Comparison of ENCODE assay signal across 16 cellular contexts in genomic region chr20:4233520-4233919, GRCh38. TPM values are rescaled to one million over a fixed set of nuclear protein-coding genes. Genes with fewer than 3 reads are reported as not detected.
DNase-seq lines count a peak whose midpoint lies in the region; ATAC-seq, FAIRE-seq and TF ChIP-seq lines count a peak whose summit lies in the region.
"Had no signal": no experiment of that assay in that cellular context is flagged by ENCODE, and none has a peak within 500 bp of the region (broad histone marks: within the 10 kb centered on the region; RNA-seq: fewer than 3 reads in every experiment).

No MANE protein-coding gene starts in this region.

- no peak overlapping the region for H3K27ac Mint-ChIP-seq in MCF 10A (ENCODE audit: low read depth, unreplicated experiment)
- H3K27ac Mint-ChIP-seq: endodermal cell; natural killer cell treated with Interleukin-12 subunit alpha and Interleukin-12 subunit beta and Interleukin-15 and Interleukin-18, amount 100 ng/mL, for 72 hours had no signal

- dilution Hi-C loops in mammary epithelial cell (cut with HindIII; ENCODE audit: low sequenced_read_pairs) = loop anchor here (5.0 kb wide), 1 partner anchor 74 kb away; no protein-coding TSS in a partner anchor

- H3K9me1 ChIP-seq in K562 (ENCODE audit: control insufficient read depth, insufficient read depth, low read length) = no peaks in the 10 kb centered on the region

- no peaks in the 10 kb centered on the region for H3K27me3 ChIP-seq in mammary epithelial cell (ENCODE audit: insufficient read depth, low read length)
- no peaks in the 10 kb centered on the region for H3K27me3 ChIP-seq in Karpas-422 (ENCODE audit: low read length)
- peaks cover 4 to 15% of the 10 kb centered on the region in 2 experiments; a peak in 3 of 5 replicates for H3K27me3 ChIP-seq in K562 (ENCODE audit: control insufficient read depth in 2 of 2, insufficient read depth in 2 of 2, low read length in 2 of 2)
- no peaks in the 10 kb centered on the region for H3K27me3 ChIP-seq in stomach smooth muscle (ENCODE audit: control insufficient read depth in 1 of 2, insufficient read depth in 2 of 2, low read length in 2 of 2)

- intact Hi-C loops in MCF 10A (cut with micrococcal nuclease) (no loop called here), mammary epithelial cell (cut with micrococcal nuclease) (no loop called here), K562 (cut with micrococcal nuclease) (no loop called here), sciatic nerve (cut with DNase I) (no loop called here)

- in situ Hi-C loops in mammary epithelial cell (cut with MboI; ENCODE audit: low sequenced_read_pairs in 2 of 2) = no loop called here
- in situ Hi-C loops in K562 (cut with MboI) = no loop called here

- CTCF ChIA-PET in MCF 10A (lab: Yijun Ruan, JAX) (interaction anchor here (1.4 kb wide), 1 partner anchor 10 kb away, joined by 3 read pairs; no protein-coding TSS in a partner anchor), mammary epithelial cell (lab: Charles Lee; ENCODE audit: low non-redundant PET) (no interaction called here), K562 (lab: Yijun Ruan, JAX; ENCODE audit: low intra/inter-chr PET ratio) (no interaction called here)

- H3K4me3 Mint-ChIP-seq in MCF 10A (ENCODE audit: unreplicated experiment) = no peak overlapping the region
- H3K4me3 Mint-ChIP-seq: endodermal cell; natural killer cell treated with Interleukin-12 subunit alpha and Interleukin-12 subunit beta and Interleukin-15 and Interleukin-18, amount 100 ng/mL, for 72 hours had no signal

- no peak overlapping the region for H3K4me3 ChIP-seq in mammary epithelial cell (replicated peaks in 1 of 3; ENCODE audit: insufficient read depth in 1 of 3, low read depth in 2 of 3, low read length in 3 of 3)
- H3K4me3 ChIP-seq in Karpas-422 (ENCODE audit: low read length) = no peak overlapping the region
- H3K4me3 ChIP-seq in K562 = no peak overlapping the region
- H3K4me3 ChIP-seq in stomach smooth muscle (ENCODE audit: low read length in 2 of 2) = peak overlapping the region in 1 of 2 donors; percentile 15
- H3K4me3 ChIP-seq: HAP-1, lung, transverse colon had no signal

- TF ChIP-seq RAD21 in K562 (CRISPR knock-in tag; conservative IDR thresholded peaks at IDR 0.05 in 1 of 2, IDR thresholded peaks at IDR 0.05 in 1 of 2) = peak in 1 of 2 experiments; percentile 44; a peak in 2 of 4 replicates

- POLR2A ChIA-PET in MCF 10A (lab: Yijun Ruan, JAX) (interaction anchor here (0.8 to 1.0 kb wide), 2 partner anchors 8 to 40 kb away, joined by 3 to 5 read pairs; no protein-coding TSS in a partner anchor), K562 (lab: Yijun Ruan, JAX) (interaction anchor here (0.6 kb wide), 1 partner anchor 404 kb away, joined by 3 read pairs; no protein-coding TSS in a partner anchor)

- H3K36me3 ChIP-seq in mammary epithelial cell (ENCODE audit: insufficient read depth, low read length) = no peaks in the 10 kb centered on the region
- no peaks in the 10 kb centered on the region for H3K36me3 ChIP-seq in Karpas-422 (ENCODE audit: insufficient read depth, low read length)
- H3K36me3 ChIP-seq in K562 (ENCODE audit: control insufficient read depth, insufficient read depth, low read length) = no peaks in the 10 kb centered on the region
- no peaks in the 10 kb centered on the region for H3K36me3 ChIP-seq in stomach smooth muscle (ENCODE audit: control insufficient read depth in 2 of 2, insufficient read depth in 2 of 2, low read length in 2 of 2)
- H3K36me3 ChIP-seq: HAP-1, transverse colon had no signal

- DNase-seq in MCF 10A (ENCODE audit: unreplicated experiment) = no peak
- DNase-seq in mammary epithelial cell = no peak
- peak; percentile 60 for DNase-seq in Karpas-422
- peak in 3 of 4 experiments; percentile 22 to 37 (median 37) for DNase-seq in K562 (ENCODE audit: extremely low read depth in 1 of 4, low spot score in 3 of 4)
- no peak for DNase-seq in sciatic nerve (ENCODE audit: low spot score)
- DNase-seq: activated naive CD4-positive, alpha-beta T cell treated with anti-CD3 and anti-CD28 coated beads, Interleukin-2, amount 50 U/mL, for 16 hours; endodermal cell; NCI-H1417; stimulated activated CD4-positive, alpha-beta T cell treated with anti-CD3 and anti-CD28 coated beads, Interleukin-1b, Interleukin-23, amount 100 ng/mL, for 48 hours; transverse colon had no signal

- no peak for TF ChIP-seq EP300 in K562 (IDR thresholded peaks at IDR 0.05; ENCODE audit: low read length)

- TF ChIP-seq POLR2A in K562 (conservative IDR thresholded peaks at IDR 0.05) = no peak

- BruUV-seq in MCF 10A (replicated peaks; lab: Mats Ljungman, UMichigan) (no TSS peak), mammary epithelial cell (replicated peaks; lab: Mats Ljungman, UMichigan) (no TSS peak), K562 (replicated peaks; lab: Mats Ljungman, UMichigan) (no TSS peak)

- H2AFZ ChIP-seq in mammary epithelial cell (ENCODE audit: low read depth, low read length) = no peak overlapping the region
- no peak overlapping the region for H2AFZ ChIP-seq in Karpas-422 (ENCODE audit: low read length)
- no peak overlapping the region for H2AFZ ChIP-seq in K562 (ENCODE audit: low read depth, low read length)

- FAIRE-seq in K562 (lab: Jason Lieb, UNC) = no peak

- TF ChIP-seq CTCF in MCF 10A (IDR thresholded peaks at IDR 0.05; ENCODE audit: unreplicated experiment) (peak; percentile 20), mammary epithelial cell (conservative IDR thresholded peaks at IDR 0.05 in 1 of 2, IDR thresholded peaks at IDR 0.05 in 1 of 2; ENCODE audit: extremely low read depth in 1 of 2, insufficient read depth in 1 of 2, low read depth in 1 of 2, low read length in 2 of 2) (peak in 1 of 2 donors; percentile 26), K562 (IDR thresholded peaks at IDR 0.05 in 2 of 3, conservative IDR thresholded peaks at IDR 0.05 in 1 of 3; ENCODE audit: insufficient read depth in 2 of 3, low read depth in 1 of 3, low read length in 3 of 3) (peak; percentile 41 to 44 (median 42))

- H3K9me3 Mint-ChIP-seq in MCF 10A (ENCODE audit: unreplicated experiment) = peaks cover 1% of the 10 kb centered on the region
- H3K9me3 Mint-ChIP-seq: endodermal cell; natural killer cell treated with Interleukin-12 subunit alpha and Interleukin-12 subunit beta and Interleukin-15 and Interleukin-18, amount 100 ng/mL, for 72 hours had no signal

- no peaks in the 10 kb centered on the region for H3K9me2 ChIP-seq in Karpas-422 (replicated peaks; ENCODE audit: insufficient read depth, low read length)

- H3K36me3 Mint-ChIP-seq in MCF 10A (ENCODE audit: insufficient read depth, unreplicated experiment) = no peaks in the 10 kb centered on the region
- H3K36me3 Mint-ChIP-seq: natural killer cell treated with Interleukin-12 subunit alpha and Interleukin-12 subunit beta and Interleukin-15 and Interleukin-18, amount 100 ng/mL, for 72 hours had no signal

- no peaks in the 10 kb centered on the region for H4K20me1 ChIP-seq in mammary epithelial cell (ENCODE audit: insufficient read depth, low read length)
- H4K20me1 ChIP-seq in Karpas-422 (ENCODE audit: insufficient read depth, low read depth, low read length) = no peaks in the 10 kb centered on the region
- H4K20me1 ChIP-seq in K562 (replicated peaks; ENCODE audit: control insufficient read depth, insufficient read depth, low read length) = no peaks in the 10 kb centered on the region

- H3K9ac ChIP-seq in mammary epithelial cell (ENCODE audit: insufficient read depth, low read length) = no peak overlapping the region
- H3K9ac ChIP-seq in Karpas-422 (ENCODE audit: low read length) = no peak overlapping the region
- H3K9ac ChIP-seq in K562 (ENCODE audit: insufficient read depth in 1 of 2, low read depth in 2 of 2, low read length in 2 of 2) = no peak overlapping the region
- H3K9ac ChIP-seq in stomach smooth muscle (ENCODE audit: low read length in 2 of 2) = no peak overlapping the region

- H3K4me2 ChIP-seq in mammary epithelial cell (ENCODE audit: insufficient read depth, low read depth, low read length) = no peak overlapping the region
- H3K4me2 ChIP-seq in Karpas-422 (ENCODE audit: low read depth, low read length, poor library complexity, severe bottlenecking) = no peak overlapping the region
- H3K4me2 ChIP-seq in K562 (ENCODE audit: insufficient read depth, low read length) = no peak overlapping the region

- H3K9me3 ChIP-seq in mammary epithelial cell (replicated peaks; ENCODE audit: insufficient read depth, low read length) = no peaks in the 10 kb centered on the region
- H3K9me3 ChIP-seq in Karpas-422 (ENCODE audit: low read length) = no peaks in the 10 kb centered on the region
- no peaks in the 10 kb centered on the region for H3K9me3 ChIP-seq in K562 (replicated peaks; ENCODE audit: control insufficient read depth, insufficient read depth, low read depth, low read length)
- H3K9me3 ChIP-seq in stomach smooth muscle (ENCODE audit: control insufficient read depth in 2 of 2, low read length in 2 of 2) = no peaks in the 10 kb centered on the region
- H3K9me3 ChIP-seq: HAP-1, transverse colon had no signal

- WGBS in mammary epithelial cell (ENCODE audit: low coverage, missing lambda C conversion rate) = 91% methylated on average over 6 of the region's 7 CpGs
- 15% methylated on average over 5 of the region's 7 CpGs for WGBS in K562 (ENCODE audit: insufficient coverage, low coverage, missing lambda C conversion rate)

- ATAC-seq in K562 (peak; percentile 79), HG02870 (IDR thresholded peaks at IDR 0.05; ENCODE audit: unreplicated experiment) (no peak), sciatic nerve (no peak), HG02623 (IDR thresholded peaks at IDR 0.05; ENCODE audit: unreplicated experiment) (no peak)
- ATAC-seq: natural killer cell treated with Interleukin-12 subunit alpha and Interleukin-12 subunit beta and Interleukin-15 and Interleukin-18, amount 100 ng/mL, for 72 hours had no signal

- H3K79me2 ChIP-seq in mammary epithelial cell (ENCODE audit: insufficient read depth, low read length) = no peaks in the 10 kb centered on the region
- no peaks in the 10 kb centered on the region for H3K79me2 ChIP-seq in Karpas-422 (ENCODE audit: low read length)
- H3K79me2 ChIP-seq in K562 (ENCODE audit: control insufficient read depth, insufficient read depth, low read length) = no peaks in the 10 kb centered on the region

- H3K27ac ChIP-seq in mammary epithelial cell (ENCODE audit: insufficient read depth, low read depth, low read length) (no peak overlapping the region), Karpas-422 (ENCODE audit: low read length) (no peak overlapping the region), K562 (ENCODE audit: extremely low read depth, low read depth, low read length) (no peak overlapping the region), stomach smooth muscle (ENCODE audit: low read length) (peak overlapping the region; percentile 55)
- H3K27ac ChIP-seq: transverse colon had no signal

- H3K4me1 Mint-ChIP-seq in MCF 10A (ENCODE audit: insufficient read depth, unreplicated experiment) = peaks cover 11% of the 10 kb centered on the region
- H3K4me1 Mint-ChIP-seq: endodermal cell had no signal

- peaks cover 16% of the 10 kb centered on the region for H3K27me3 Mint-ChIP-seq in MCF 10A (ENCODE audit: insufficient read depth, unreplicated experiment)

- H3K4me1 ChIP-seq in mammary epithelial cell (ENCODE audit: insufficient read depth, low read length) (no peaks in the 10 kb centered on the region), Karpas-422 (ENCODE audit: low read length) (no peaks in the 10 kb centered on the region), K562 (replicated peaks in 1 of 2; ENCODE audit: control insufficient read depth in 2 of 2, insufficient read depth in 2 of 2, low read length in 2 of 2) (peaks cover 0 to 3% of the 10 kb centered on the region in 2 experiments; a peak in 3 of 5 replicates), stomach smooth muscle (ENCODE audit: control insufficient read depth, insufficient read depth, low read length) (peaks cover 34% of the 10 kb centered on the region)
- H3K4me1 ChIP-seq: HAP-1, transverse colon had no signal

RNA-seq across cellular contexts. Expression of gene ADRA1D, which starts 15.6 kb away (rescaled TPM):
- total RNA-seq in MCF 10A (2022) (0.25 TPM in 1 of 2 replicates, not detected in the other), mammary epithelial cell (1 to 10 TPM in 1 of 2 donors, under 1 TPM in 1; 0.33 to 1.1 TPM), K562 (2014; rRNA removed) (0.14 and 0.57 TPM in 2 replicates), K562 (2014; rRNA removed; fragmentation: Illumina TruSeq; extraction: Trizol) (0.10 TPM in 1 of 2 replicates, not detected in the other), K562 (2015; rRNA removed; fragmentation: Illumina TruSeq; extraction: Trizol) (not detected in 2 replicates), K562 (2021) (0.27 and 0.33 TPM in 2 replicates), sciatic nerve (11.9 TPM)
- polyA plus RNA-seq in mammary epithelial cell (0.31 TPM), K562 (2011; rRNA removed) (0.03 and 0.06 TPM in 2 replicates), K562 (2014; fragmentation: Illumina TruSeq; extraction: Trizol) (0.12 and 0.19 TPM in 2 replicates), K562 (2014; fragmentation: Nextera tagmentation; extraction: Ambion mirVana) (under 1 TPM in 1 of 2 experiments, not detected in 1; 0.01 TPM), K562 (2014; rRNA removed) (0.53 TPM in 1 of 2 replicates, not detected in the other)
- polyA minus RNA-seq in mammary epithelial cell = not detected
- total RNA-seq in Karpas-422 (2014; rRNA removed; shearing (Covaris generic); ENCODE audit: low replicate concordance) = not detected in 2 replicates
- 0.21 TPM in 1 of 2 replicates, not detected in the other for total RNA-seq in K562 (2011; cell fraction: chromatin; rRNA removed; ENCODE audit: low replicate concordance)
- 0.13 and 0.17 TPM in 2 replicates for total RNA-seq in K562 (2011; cell fraction: nucleolus; rRNA removed)
- total RNA-seq in K562 (2011; cell fraction: nucleoplasm; rRNA removed) = 0.15 TPM in 1 of 2 replicates, not detected in the other
- 0.04 and 0.58 TPM in 2 replicates for polyA plus RNA-seq in K562 (2011; cell fraction: cytosol; rRNA removed)
- polyA plus RNA-seq in K562 (2011; cell fraction: nucleus; rRNA removed) = 0.06 and 0.11 TPM in 2 replicates
- 0.17 and 0.66 TPM in 2 replicates for polyA plus RNA-seq in K562 (2012)
- 0.09 TPM in 1 of 2 replicates, not detected in the other for polyA minus RNA-seq in K562 (2011; rRNA and poly(A)+ RNA removed)
- polyA minus RNA-seq in K562 (2011; cell fraction: cytosol; rRNA and poly(A)+ RNA removed) = 1.9 TPM in 1 of 2 replicates, not detected in the other
- polyA minus RNA-seq in K562 (2011; cell fraction: nucleus; rRNA and poly(A)+ RNA removed) = 0.11 and 0.40 TPM in 2 replicates
- total RNA-seq: endodermal cell; natural killer cell treated with Interleukin-12 subunit alpha and Interleukin-12 subunit beta and Interleukin-15 and Interleukin-18, amount 100 ng/mL, for 72 hours had no signal

Comparison
In these comparisons a context has a peak if more than half of its experiments do, and no peak if none do; other contexts are left out.
1. DNase-seq: peak in Karpas-422 (single experiment) and K562 (3 of 4); none in MCF 10A (single experiment), mammary epithelial cell (single experiment) and sciatic nerve (single experiment).